Comparison of ENCODE assay signal across 1 cellular context in the genomic region with DNA sequence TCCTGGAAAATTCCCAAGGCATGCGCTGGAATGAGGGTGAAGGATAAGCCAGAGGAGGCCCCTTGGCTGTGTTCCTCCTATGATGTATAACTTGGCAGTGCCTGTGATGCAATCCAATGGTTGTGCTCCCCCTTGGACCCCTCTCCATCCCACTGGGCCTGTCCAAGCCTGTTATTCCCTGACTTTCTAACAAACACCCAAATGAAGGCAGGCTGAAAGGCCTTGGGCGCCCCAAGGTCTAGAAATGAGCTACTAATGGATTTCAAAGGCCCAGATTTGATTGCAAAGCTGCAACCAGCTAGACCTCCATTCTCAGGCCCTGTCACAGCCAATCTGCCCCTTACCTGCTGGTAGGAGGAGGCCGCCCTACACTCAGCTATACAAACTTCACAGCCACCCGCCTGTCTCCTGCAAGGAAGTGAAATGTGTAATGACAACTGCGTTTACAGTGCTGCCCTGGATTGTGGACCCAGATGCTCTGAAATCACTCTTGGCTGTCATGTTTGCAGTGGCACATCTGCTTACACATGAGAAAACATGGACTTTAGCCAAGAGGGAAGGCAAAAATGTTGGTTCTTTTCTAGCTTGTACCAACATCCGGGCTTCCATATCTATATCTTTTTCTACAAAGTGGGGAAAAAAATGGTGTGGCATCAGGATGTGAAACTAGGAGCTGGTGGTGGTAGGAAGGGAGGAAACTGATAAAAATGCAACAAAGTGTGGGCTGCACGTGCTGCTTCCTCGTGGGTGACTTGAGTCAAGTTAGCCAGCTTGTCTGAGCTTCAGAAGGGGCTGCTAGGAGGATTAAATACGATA.
TF ChIP-seq lines count a peak whose summit lies in the region.

No MANE protein-coding gene starts in this region.

TF ChIP-seq in HepG2, 621 proteins besides CTCF, POLR2A, EP300 and RAD21 (continued from another document and continues in another):
- TF ChIP-seq, protein P1, sequence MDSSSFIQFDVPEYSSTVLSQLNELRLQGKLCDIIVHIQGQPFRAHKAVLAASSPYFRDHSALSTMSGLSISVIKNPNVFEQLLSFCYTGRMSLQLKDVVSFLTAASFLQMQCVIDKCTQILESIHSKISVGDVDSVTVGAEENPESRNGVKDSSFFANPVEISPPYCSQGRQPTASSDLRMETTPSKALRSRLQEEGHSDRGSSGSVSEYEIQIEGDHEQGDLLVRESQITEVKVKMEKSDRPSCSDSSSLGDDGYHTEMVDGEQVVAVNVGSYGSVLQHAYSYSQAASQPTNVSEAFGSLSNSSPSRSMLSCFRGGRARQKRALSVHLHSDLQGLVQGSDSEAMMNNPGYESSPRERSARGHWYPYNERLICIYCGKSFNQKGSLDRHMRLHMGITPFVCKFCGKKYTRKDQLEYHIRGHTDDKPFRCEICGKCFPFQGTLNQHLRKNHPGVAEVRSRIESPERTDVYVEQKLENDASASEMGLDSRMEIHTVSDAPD (CRISPR knock-in tag; IDR thresholded peaks at IDR 0.05), result no peak
- TF ChIP-seq ZNF703 (CRISPR knock-in tag; IDR thresholded peaks at IDR 0.05; ENCODE audit: borderline replicate concordance) (no peak), SP2 (CRISPR knock-in tag; IDR thresholded peaks at IDR 0.05) (no peak), KMT2B (CRISPR knock-in tag; IDR thresholded peaks at IDR 0.05) (no peak), HOXA3 (CRISPR knock-in tag; IDR thresholded peaks at IDR 0.05) (peak; percentile 86; the same call in 1 of the 2 replicates), ERF (CRISPR knock-in tag; IDR thresholded peaks at IDR 0.05) (peak; percentile 81; the same call in 1 of the 2 replicates), ZSCAN22 (CRISPR knock-in tag; IDR thresholded peaks at IDR 0.05) (peak; percentile 56; the same call in 1 of the 2 replicates), ZSCAN12 (CRISPR knock-in tag; IDR thresholded peaks at IDR 0.05) (no peak), POLR2AphosphoS5 (IDR thresholded peaks at IDR 0.05; ENCODE audit: low read depth, low read length) (peak; percentile 59), ZNF670 (CRISPR knock-in tag; IDR thresholded peaks at IDR 0.05; ENCODE audit: borderline replicate concordance) (no peak; the same call in 1 of the 2 replicates), PRMT3 (CRISPR knock-in tag; IDR thresholded peaks at IDR 0.05; ENCODE audit: borderline replicate concordance, low read depth) (0 out of 2 replicates have a peak, but pooled peaks have one; percentile 24), GATAD1 (CRISPR knock-in tag; IDR thresholded peaks at IDR 0.05) (peak; percentile 59), SALL2 (CRISPR knock-in tag; IDR thresholded peaks at IDR 0.05) (no peak), TMF1 (CRISPR knock-in tag; IDR thresholded peaks at IDR 0.05; ENCODE audit: low read depth) (no peak), ZNF234 (CRISPR knock-in tag; conservative IDR thresholded peaks at IDR 0.05) (no peak), ZNF605 (CRISPR knock-in tag; IDR thresholded peaks at IDR 0.05) (peak; percentile 43; the same call in 1 of the 2 replicates), MED13 (CRISPR knock-in tag; IDR thresholded peaks at IDR 0.05) (peak; percentile 82), ZNF629 (CRISPR knock-in tag; conservative IDR thresholded peaks at IDR 0.05) (peak; percentile 46; the same call in 1 of the 2 replicates), NPAS2 (CRISPR knock-in tag; IDR thresholded peaks at IDR 0.05; ENCODE audit: borderline replicate concordance) (no peak), SIX1 (CRISPR knock-in tag; IDR thresholded peaks at IDR 0.05; ENCODE audit: borderline replicate concordance) (peak; percentile 52; the same call in 1 of the 2 replicates), SKI (IDR thresholded peaks at IDR 0.05; ENCODE audit: partially characterized antibody) (no peak), JDP2 (CRISPR knock-in tag; IDR thresholded peaks at IDR 0.05; ENCODE audit: borderline replicate concordance) (no peak), ZNF496 (CRISPR knock-in tag; IDR thresholded peaks at IDR 0.05; ENCODE audit: insufficient replicate concordance) (no peak), MXI1 (IDR thresholded peaks at IDR 0.05; ENCODE audit: borderline replicate concordance, low read depth, low read length) (peak; percentile 59; the same call in 1 of the 3 replicates), ZEB1 (IDR thresholded peaks at IDR 0.05; ENCODE audit: insufficient replicate concordance, low read depth) (peak; percentile 74), THAP11 (CRISPR knock-in tag; IDR thresholded peaks at IDR 0.05) (peak; percentile 42; the same call in 1 of the 2 replicates), HCFC1 (IDR thresholded peaks at IDR 0.05; ENCODE audit: low read depth, low read length) (no peak), HES4 (CRISPR knock-in tag; IDR thresholded peaks at IDR 0.05; ENCODE audit: borderline replicate concordance) (no peak), ELF1 (CRISPR knock-in tag; IDR thresholded peaks at IDR 0.05) (peak; percentile 66; the same call in 1 of the 2 replicates), GFI1 (CRISPR knock-in tag; IDR thresholded peaks at IDR 0.05; ENCODE audit: borderline replicate concordance) (peak; percentile 69; the same call in 1 of the 2 replicates), SMYD3 (CRISPR knock-in tag; IDR thresholded peaks at IDR 0.05) (no peak), ZNF607 (CRISPR knock-in tag; IDR thresholded peaks at IDR 0.05; ENCODE audit: borderline replicate concordance) (no peak; the same call in 1 of the 2 replicates), ZNF232 (CRISPR knock-in tag; IDR thresholded peaks at IDR 0.05; ENCODE audit: borderline replicate concordance) (0 out of 2 replicates have a peak, but pooled peaks have one; percentile 13), ZBTB42 (CRISPR knock-in tag; IDR thresholded peaks at IDR 0.05) (peak; percentile 100), ZBTB7B (CRISPR knock-in tag; IDR thresholded peaks at IDR 0.05) (peak; percentile 82), PLRG1 (conservative IDR thresholded peaks at IDR 0.05) (no peak)
- TF ChIP-seq, protein P2, sequence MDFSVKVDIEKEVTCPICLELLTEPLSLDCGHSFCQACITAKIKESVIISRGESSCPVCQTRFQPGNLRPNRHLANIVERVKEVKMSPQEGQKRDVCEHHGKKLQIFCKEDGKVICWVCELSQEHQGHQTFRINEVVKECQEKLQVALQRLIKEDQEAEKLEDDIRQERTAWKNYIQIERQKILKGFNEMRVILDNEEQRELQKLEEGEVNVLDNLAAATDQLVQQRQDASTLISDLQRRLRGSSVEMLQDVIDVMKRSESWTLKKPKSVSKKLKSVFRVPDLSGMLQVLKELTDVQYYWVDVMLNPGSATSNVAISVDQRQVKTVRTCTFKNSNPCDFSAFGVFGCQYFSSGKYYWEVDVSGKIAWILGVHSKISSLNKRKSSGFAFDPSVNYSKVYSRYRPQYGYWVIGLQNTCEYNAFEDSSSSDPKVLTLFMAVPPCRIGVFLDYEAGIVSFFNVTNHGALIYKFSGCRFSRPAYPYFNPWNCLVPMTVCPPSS (IDR thresholded peaks at IDR 0.05), result no peak
- TF ChIP-seq, protein P3, sequence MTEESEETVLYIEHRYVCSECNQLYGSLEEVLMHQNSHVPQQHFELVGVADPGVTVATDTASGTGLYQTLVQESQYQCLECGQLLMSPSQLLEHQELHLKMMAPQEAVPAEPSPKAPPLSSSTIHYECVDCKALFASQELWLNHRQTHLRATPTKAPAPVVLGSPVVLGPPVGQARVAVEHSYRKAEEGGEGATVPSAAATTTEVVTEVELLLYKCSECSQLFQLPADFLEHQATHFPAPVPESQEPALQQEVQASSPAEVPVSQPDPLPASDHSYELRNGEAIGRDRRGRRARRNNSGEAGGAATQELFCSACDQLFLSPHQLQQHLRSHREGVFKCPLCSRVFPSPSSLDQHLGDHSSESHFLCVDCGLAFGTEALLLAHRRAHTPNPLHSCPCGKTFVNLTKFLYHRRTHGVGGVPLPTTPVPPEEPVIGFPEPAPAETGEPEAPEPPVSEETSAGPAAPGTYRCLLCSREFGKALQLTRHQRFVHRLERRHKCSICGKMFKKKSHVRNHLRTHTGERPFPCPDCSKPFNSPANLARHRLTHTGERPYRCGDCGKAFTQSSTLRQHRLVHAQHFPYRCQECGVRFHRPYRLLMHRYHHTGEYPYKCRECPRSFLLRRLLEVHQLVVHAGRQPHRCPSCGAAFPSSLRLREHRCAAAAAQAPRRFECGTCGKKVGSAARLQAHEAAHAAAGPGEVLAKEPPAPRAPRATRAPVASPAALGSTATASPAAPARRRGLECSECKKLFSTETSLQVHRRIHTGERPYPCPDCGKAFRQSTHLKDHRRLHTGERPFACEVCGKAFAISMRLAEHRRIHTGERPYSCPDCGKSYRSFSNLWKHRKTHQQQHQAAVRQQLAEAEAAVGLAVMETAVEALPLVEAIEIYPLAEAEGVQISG (CRISPR knock-in tag; IDR thresholded peaks at IDR 0.05), result peak; percentile 68
- TF ChIP-seq, protein P4, sequence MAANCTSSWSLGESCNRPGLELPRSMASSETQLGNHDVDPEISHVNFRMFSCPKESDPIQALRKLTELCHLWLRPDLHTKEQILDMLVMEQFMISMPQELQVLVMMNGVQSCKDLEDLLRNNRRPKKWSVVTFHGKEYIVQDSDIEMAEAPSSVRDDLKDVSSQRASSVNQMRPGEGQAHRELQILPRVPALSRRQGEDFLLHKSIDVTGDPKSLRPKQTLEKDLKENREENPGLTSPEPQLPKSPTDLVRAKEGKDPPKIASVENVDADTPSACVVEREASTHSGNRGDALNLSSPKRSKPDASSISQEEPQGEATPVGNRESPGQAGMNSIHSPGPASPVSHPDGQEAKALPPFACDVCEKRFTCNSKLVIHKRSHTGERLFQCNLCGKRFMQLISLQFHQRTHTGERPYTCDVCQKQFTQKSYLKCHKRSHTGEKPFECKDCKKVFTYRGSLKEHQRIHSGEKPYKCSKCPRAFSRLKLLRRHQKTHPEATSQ (CRISPR knock-in tag; IDR thresholded peaks at IDR 0.05; ENCODE audit: borderline replicate concordance), result no peak
- TF ChIP-seq, protein P5, sequence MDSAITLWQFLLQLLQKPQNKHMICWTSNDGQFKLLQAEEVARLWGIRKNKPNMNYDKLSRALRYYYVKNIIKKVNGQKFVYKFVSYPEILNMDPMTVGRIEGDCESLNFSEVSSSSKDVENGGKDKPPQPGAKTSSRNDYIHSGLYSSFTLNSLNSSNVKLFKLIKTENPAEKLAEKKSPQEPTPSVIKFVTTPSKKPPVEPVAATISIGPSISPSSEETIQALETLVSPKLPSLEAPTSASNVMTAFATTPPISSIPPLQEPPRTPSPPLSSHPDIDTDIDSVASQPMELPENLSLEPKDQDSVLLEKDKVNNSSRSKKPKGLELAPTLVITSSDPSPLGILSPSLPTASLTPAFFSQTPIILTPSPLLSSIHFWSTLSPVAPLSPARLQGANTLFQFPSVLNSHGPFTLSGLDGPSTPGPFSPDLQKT (CRISPR knock-in tag; IDR thresholded peaks at IDR 0.05; ENCODE audit: borderline replicate concordance), result no peak
- TF ChIP-seq, protein P6, sequence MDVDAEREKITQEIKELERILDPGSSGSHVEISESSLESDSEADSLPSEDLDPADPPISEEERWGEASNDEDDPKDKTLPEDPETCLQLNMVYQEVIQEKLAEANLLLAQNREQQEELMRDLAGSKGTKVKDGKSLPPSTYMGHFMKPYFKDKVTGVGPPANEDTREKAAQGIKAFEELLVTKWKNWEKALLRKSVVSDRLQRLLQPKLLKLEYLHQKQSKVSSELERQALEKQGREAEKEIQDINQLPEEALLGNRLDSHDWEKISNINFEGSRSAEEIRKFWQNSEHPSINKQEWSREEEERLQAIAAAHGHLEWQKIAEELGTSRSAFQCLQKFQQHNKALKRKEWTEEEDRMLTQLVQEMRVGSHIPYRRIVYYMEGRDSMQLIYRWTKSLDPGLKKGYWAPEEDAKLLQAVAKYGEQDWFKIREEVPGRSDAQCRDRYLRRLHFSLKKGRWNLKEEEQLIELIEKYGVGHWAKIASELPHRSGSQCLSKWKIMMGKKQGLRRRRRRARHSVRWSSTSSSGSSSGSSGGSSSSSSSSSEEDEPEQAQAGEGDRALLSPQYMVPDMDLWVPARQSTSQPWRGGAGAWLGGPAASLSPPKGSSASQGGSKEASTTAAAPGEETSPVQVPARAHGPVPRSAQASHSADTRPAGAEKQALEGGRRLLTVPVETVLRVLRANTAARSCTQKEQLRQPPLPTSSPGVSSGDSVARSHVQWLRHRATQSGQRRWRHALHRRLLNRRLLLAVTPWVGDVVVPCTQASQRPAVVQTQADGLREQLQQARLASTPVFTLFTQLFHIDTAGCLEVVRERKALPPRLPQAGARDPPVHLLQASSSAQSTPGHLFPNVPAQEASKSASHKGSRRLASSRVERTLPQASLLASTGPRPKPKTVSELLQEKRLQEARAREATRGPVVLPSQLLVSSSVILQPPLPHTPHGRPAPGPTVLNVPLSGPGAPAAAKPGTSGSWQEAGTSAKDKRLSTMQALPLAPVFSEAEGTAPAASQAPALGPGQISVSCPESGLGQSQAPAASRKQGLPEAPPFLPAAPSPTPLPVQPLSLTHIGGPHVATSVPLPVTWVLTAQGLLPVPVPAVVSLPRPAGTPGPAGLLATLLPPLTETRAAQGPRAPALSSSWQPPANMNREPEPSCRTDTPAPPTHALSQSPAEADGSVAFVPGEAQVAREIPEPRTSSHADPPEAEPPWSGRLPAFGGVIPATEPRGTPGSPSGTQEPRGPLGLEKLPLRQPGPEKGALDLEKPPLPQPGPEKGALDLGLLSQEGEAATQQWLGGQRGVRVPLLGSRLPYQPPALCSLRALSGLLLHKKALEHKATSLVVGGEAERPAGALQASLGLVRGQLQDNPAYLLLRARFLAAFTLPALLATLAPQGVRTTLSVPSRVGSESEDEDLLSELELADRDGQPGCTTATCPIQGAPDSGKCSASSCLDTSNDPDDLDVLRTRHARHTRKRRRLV (CRISPR knock-in tag; IDR thresholded peaks at IDR 0.05), result peak; percentile 6; the same call in 1 of the 2 replicates
- TF ChIP-seq, protein P7, sequence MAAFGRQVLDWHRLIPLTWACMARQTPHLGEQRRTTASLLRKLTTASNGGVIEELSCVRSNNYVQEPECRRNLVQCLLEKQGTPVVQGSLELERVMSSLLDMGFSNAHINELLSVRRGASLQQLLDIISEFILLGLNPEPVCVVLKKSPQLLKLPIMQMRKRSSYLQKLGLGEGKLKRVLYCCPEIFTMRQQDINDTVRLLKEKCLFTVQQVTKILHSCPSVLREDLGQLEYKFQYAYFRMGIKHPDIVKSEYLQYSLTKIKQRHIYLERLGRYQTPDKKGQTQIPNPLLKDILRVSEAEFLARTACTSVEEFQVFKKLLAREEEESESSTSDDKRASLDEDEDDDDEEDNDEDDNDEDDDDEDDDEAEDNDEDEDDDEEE (CRISPR knock-in tag; IDR thresholded peaks at IDR 0.05), result no peak
- TF ChIP-seq, protein P8, sequence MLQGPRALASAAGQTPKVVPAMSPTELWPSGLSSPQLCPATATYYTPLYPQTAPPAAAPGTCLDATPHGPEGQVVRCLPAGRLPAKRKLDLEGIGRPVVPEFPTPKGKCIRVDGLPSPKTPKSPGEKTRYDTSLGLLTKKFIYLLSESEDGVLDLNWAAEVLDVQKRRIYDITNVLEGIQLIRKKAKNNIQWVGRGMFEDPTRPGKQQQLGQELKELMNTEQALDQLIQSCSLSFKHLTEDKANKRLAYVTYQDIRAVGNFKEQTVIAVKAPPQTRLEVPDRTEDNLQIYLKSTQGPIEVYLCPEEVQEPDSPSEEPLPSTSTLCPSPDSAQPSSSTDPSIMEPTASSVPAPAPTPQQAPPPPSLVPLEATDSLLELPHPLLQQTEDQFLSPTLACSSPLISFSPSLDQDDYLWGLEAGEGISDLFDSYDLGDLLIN (CRISPR knock-in tag; IDR thresholded peaks at IDR 0.05; ENCODE audit: borderline replicate concordance), result no peak
- TF ChIP-seq, protein P9, sequence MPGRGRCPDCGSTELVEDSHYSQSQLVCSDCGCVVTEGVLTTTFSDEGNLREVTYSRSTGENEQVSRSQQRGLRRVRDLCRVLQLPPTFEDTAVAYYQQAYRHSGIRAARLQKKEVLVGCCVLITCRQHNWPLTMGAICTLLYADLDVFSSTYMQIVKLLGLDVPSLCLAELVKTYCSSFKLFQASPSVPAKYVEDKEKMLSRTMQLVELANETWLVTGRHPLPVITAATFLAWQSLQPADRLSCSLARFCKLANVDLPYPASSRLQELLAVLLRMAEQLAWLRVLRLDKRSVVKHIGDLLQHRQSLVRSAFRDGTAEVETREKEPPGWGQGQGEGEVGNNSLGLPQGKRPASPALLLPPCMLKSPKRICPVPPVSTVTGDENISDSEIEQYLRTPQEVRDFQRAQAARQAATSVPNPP (CRISPR knock-in tag; IDR thresholded peaks at IDR 0.05), result no peak
